Comparison of ENCODE assay signal across 1 cellular context in genomic region chr1:204623365-204623893, GRCh38.
TF ChIP-seq lines count a peak whose summit lies in the region.

No MANE protein-coding gene starts in this region.

TF ChIP-seq in HepG2, 621 proteins besides CTCF, POLR2A, EP300 and RAD21 (continued from another document):
- TF ChIP-seq HES4 (CRISPR knock-in tag; IDR thresholded peaks at IDR 0.05; ENCODE audit: borderline replicate concordance) (no peak), MAFG (CRISPR knock-in tag; IDR thresholded peaks at IDR 0.05) (0 out of 2 replicates have a peak, but pooled peaks have one; percentile 40), KAT2B (IDR thresholded peaks at IDR 0.05; ENCODE audit: borderline replicate concordance, low read depth, low read length) (no peak), FOXJ3 (CRISPR knock-in tag; IDR thresholded peaks at IDR 0.05; ENCODE audit: borderline replicate concordance) (no peak), POLR2AphosphoS5 (IDR thresholded peaks at IDR 0.05; ENCODE audit: low read depth, low read length) (no peak), ZFP62 (CRISPR knock-in tag; IDR thresholded peaks at IDR 0.05) (no peak), YEATS2 (CRISPR knock-in tag; IDR thresholded peaks at IDR 0.05; ENCODE audit: borderline replicate concordance) (no peak), HNF1B (CRISPR knock-in tag; IDR thresholded peaks at IDR 0.05) (peak; percentile 62; the same call in 1 of the 2 replicates), CENPT (CRISPR knock-in tag; IDR thresholded peaks at IDR 0.05; ENCODE audit: low read depth) (no peak), NR2C2 (CRISPR knock-in tag; IDR thresholded peaks at IDR 0.05; ENCODE audit: borderline replicate concordance) (peak; percentile 68), THAP8 (CRISPR knock-in tag; IDR thresholded peaks at IDR 0.05; ENCODE audit: borderline replicate concordance) (no peak), THRA (CRISPR knock-in tag; IDR thresholded peaks at IDR 0.05; ENCODE audit: borderline replicate concordance) (no peak), GTF3A (CRISPR knock-in tag; conservative IDR thresholded peaks at IDR 0.05) (no peak), ZNF496 (CRISPR knock-in tag; IDR thresholded peaks at IDR 0.05; ENCODE audit: insufficient replicate concordance) (no peak), THAP7 (CRISPR knock-in tag; IDR thresholded peaks at IDR 0.05) (no peak), FOSL2 (CRISPR knock-in tag; IDR thresholded peaks at IDR 0.05) (peak; percentile 97), GABPB1 (CRISPR knock-in tag; IDR thresholded peaks at IDR 0.05) (no peak), HNRNPK (IDR thresholded peaks at IDR 0.05; ENCODE audit: low read depth, low read length, poor library complexity, severe bottlenecking) (no peak), ZFP36 (IDR thresholded peaks at IDR 0.05; ENCODE audit: borderline replicate concordance, low read depth, low read length, partially characterized antibody) (no peak), RAD51 (IDR thresholded peaks at IDR 0.05; ENCODE audit: borderline replicate concordance) (no peak), ZNF512 (CRISPR knock-in tag; IDR thresholded peaks at IDR 0.05) (no peak), SRF (IDR thresholded peaks at IDR 0.05; ENCODE audit: low read depth, low read length) (no peak), CHD4 (IDR thresholded peaks at IDR 0.05; ENCODE audit: borderline replicate concordance, low read length) (no peak), ZNF788 (CRISPR knock-in tag; IDR thresholded peaks at IDR 0.05; ENCODE audit: borderline replicate concordance) (no peak), ATF3 (CRISPR knock-in tag; IDR thresholded peaks at IDR 0.05) (peak; percentile 85), TEF (CRISPR knock-in tag; IDR thresholded peaks at IDR 0.05) (no peak), IKZF1 (IDR thresholded peaks at IDR 0.05) (no peak), JUN (CRISPR knock-in tag; IDR thresholded peaks at IDR 0.05) (peak; percentile 50; the same call in 1 of the 2 replicates), ARID5B (CRISPR knock-in tag; IDR thresholded peaks at IDR 0.05) (peak; percentile 52; the same call in 1 of the 2 replicates), ZNF629 (CRISPR knock-in tag; conservative IDR thresholded peaks at IDR 0.05) (no peak), ZSCAN5A (CRISPR knock-in tag; IDR thresholded peaks at IDR 0.05; ENCODE audit: borderline replicate concordance) (no peak), ZNF580 (CRISPR knock-in tag; IDR thresholded peaks at IDR 0.05; ENCODE audit: borderline replicate concordance, low read depth) (no peak), PATZ1 (CRISPR knock-in tag; IDR thresholded peaks at IDR 0.05) (0 out of 2 replicates have a peak, but pooled peaks have one; percentile 17), MXD3 (CRISPR knock-in tag; IDR thresholded peaks at IDR 0.05) (no peak), DR1 (CRISPR knock-in tag; IDR thresholded peaks at IDR 0.05) (no peak), DDIT3 (CRISPR knock-in tag; IDR thresholded peaks at IDR 0.05) (no peak), HNRNPL (IDR thresholded peaks at IDR 0.05; ENCODE audit: low read depth, low read length) (no peak), BCL6 (CRISPR knock-in tag; IDR thresholded peaks at IDR 0.05) (peak; percentile 50), HNF4A (CRISPR knock-in tag; IDR thresholded peaks at IDR 0.05) (peak; percentile 38; the same call in 1 of the 2 replicates)
